In genomic region chr19:39672473-39672872, GRCh38 we compare ENCODE assay signal across 12 cellular contexts. TPM values are rescaled to one million over a fixed set of nuclear protein-coding genes. Genes with fewer than 3 reads are reported as not detected.
"Had no signal": no experiment of that assay in that cellular context is flagged by ENCODE, and none has a peak within 500 bp of the region (broad histone marks: within the 10 kb centered on the region; RNA-seq: fewer than 3 reads in every experiment).

No MANE protein-coding gene starts in this region.

- H3K4me3 ChIP-seq: adrenal gland, SJSA1 had no signal

- H3K4me3 Mint-ChIP-seq: activated CD8-positive, alpha-beta memory T cell treated with anti-CD3 and anti-CD28 coated beads, Interleukin-2, amount 10 ng/mL, durations not matched to agents 7 days and 5 days; activated naive CD4-positive, alpha-beta T cell treated with anti-CD3 and anti-CD28 coated beads, Interleukin-2, amount 10 ng/mL, durations not matched to agents 7 days and 5 days; activated naive CD8-positive, alpha-beta T cell treated with anti-CD3 and anti-CD28 coated beads, Interleukin-2, amount 10 ng/mL, durations not matched to agents 7 days and 5 days; activated T-cell treated with anti-CD3 and anti-CD28 coated beads, Interleukin-2, amount 50 U/mL, for 4 hours; activated T-helper 17 cell treated with anti-CD3 and anti-CD28 coated beads, Interleukin-2, amount 50 U/mL, for 72 hours; T-helper 1 cell treated with Interleukin-12 subunit alpha and Interleukin-12 subunit beta and Interleukin-4 antibody, amounts not matched to agents 30 μg/mL and 1 μg/mL, for 36 hours had no signal

- H3K36me3 ChIP-seq: adrenal gland, SJSA1 had no signal

- DNase-seq: activated gamma-delta T cell; activated naive CD8-positive, alpha-beta T cell treated with anti-CD3 and anti-CD28 coated beads, Interleukin-2, amount 10 ng/mL, durations not matched to agents 7 days and 5 days; cerebellar nuclear complex; NCI-H1436 treated with DMSO at 0.1 percent for 48 hours had no signal

- H3K4me1 ChIP-seq: adrenal gland, SJSA1 had no signal

- H3K27me3 ChIP-seq: adrenal gland had no signal

- H3K27ac Mint-ChIP-seq: activated CD8-positive, alpha-beta memory T cell treated with anti-CD3 and anti-CD28 coated beads, Interleukin-2, amount 10 ng/mL, durations not matched to agents 7 days and 5 days; activated naive CD4-positive, alpha-beta T cell treated with anti-CD3 and anti-CD28 coated beads, Interleukin-2, amount 10 ng/mL, durations not matched to agents 7 days and 5 days; activated naive CD8-positive, alpha-beta T cell treated with anti-CD3 and anti-CD28 coated beads, Interleukin-2, amount 10 ng/mL, durations not matched to agents 7 days and 5 days; activated T-helper 17 cell treated with anti-CD3 and anti-CD28 coated beads, Interleukin-2, amount 50 U/mL, for 72 hours; T-helper 1 cell treated with Interleukin-12 subunit alpha and Interleukin-12 subunit beta and Interleukin-4 antibody, amounts not matched to agents 30 μg/mL and 1 μg/mL, for 36 hours had no signal

- H3K36me3 Mint-ChIP-seq: activated CD8-positive, alpha-beta memory T cell treated with anti-CD3 and anti-CD28 coated beads, Interleukin-2, amount 10 ng/mL, durations not matched to agents 7 days and 5 days; activated naive CD4-positive, alpha-beta T cell treated with anti-CD3 and anti-CD28 coated beads, Interleukin-2, amount 10 ng/mL, durations not matched to agents 7 days and 5 days; activated naive CD8-positive, alpha-beta T cell treated with anti-CD3 and anti-CD28 coated beads, Interleukin-2, amount 10 ng/mL, durations not matched to agents 7 days and 5 days had no signal

- H3K27ac ChIP-seq: adrenal gland, SJSA1 had no signal

- H3K9me3 Mint-ChIP-seq: activated naive CD4-positive, alpha-beta T cell treated with anti-CD3 and anti-CD28 coated beads, Interleukin-2, amount 10 ng/mL, durations not matched to agents 7 days and 5 days; activated T-cell treated with anti-CD3 and anti-CD28 coated beads, Interleukin-2, amount 50 U/mL, for 4 hours; activated T-helper 17 cell treated with anti-CD3 and anti-CD28 coated beads, Interleukin-2, amount 50 U/mL, for 72 hours; T-helper 1 cell treated with Interleukin-12 subunit alpha and Interleukin-12 subunit beta and Interleukin-4 antibody, amounts not matched to agents 30 μg/mL and 1 μg/mL, for 36 hours had no signal

- H3K9me3 ChIP-seq: adrenal gland had no signal

RNA-seq across cellular contexts. Expression of gene LGALS16, which starts 16.8 kb away (rescaled TPM):
- total RNA-seq: activated CD8-positive, alpha-beta memory T cell treated with anti-CD3 and anti-CD28 coated beads, Interleukin-2, amount 10 ng/mL, durations not matched to agents 7 days and 5 days; activated naive CD8-positive, alpha-beta T cell treated with anti-CD3 and anti-CD28 coated beads, Interleukin-2, amount 10 ng/mL, durations not matched to agents 7 days and 5 days; activated T-cell treated with anti-CD3 and anti-CD28 coated beads, Interleukin-2, amount 50 U/mL, for 4 hours; activated T-helper 17 cell treated with anti-CD3 and anti-CD28 coated beads, Interleukin-2, amount 50 U/mL, for 72 hours; adrenal gland; cardiac septum; SJSA1 had no signal
- polyA plus RNA-seq: adrenal gland had no signal

RNA-seq across cellular contexts. Expression of gene LGALS14, which starts 31.8 kb away (rescaled TPM):
- total RNA-seq: activated naive CD8-positive, alpha-beta T cell treated with anti-CD3 and anti-CD28 coated beads, Interleukin-2, amount 10 ng/mL, durations not matched to agents 7 days and 5 days; activated T-cell treated with anti-CD3 and anti-CD28 coated beads, Interleukin-2, amount 50 U/mL, for 4 hours; adrenal gland; cardiac septum; SJSA1 had no signal
- polyA plus RNA-seq: adrenal gland had no signal
